ENCODE assay signal across 12 cellular contexts in the genomic region with DNA sequence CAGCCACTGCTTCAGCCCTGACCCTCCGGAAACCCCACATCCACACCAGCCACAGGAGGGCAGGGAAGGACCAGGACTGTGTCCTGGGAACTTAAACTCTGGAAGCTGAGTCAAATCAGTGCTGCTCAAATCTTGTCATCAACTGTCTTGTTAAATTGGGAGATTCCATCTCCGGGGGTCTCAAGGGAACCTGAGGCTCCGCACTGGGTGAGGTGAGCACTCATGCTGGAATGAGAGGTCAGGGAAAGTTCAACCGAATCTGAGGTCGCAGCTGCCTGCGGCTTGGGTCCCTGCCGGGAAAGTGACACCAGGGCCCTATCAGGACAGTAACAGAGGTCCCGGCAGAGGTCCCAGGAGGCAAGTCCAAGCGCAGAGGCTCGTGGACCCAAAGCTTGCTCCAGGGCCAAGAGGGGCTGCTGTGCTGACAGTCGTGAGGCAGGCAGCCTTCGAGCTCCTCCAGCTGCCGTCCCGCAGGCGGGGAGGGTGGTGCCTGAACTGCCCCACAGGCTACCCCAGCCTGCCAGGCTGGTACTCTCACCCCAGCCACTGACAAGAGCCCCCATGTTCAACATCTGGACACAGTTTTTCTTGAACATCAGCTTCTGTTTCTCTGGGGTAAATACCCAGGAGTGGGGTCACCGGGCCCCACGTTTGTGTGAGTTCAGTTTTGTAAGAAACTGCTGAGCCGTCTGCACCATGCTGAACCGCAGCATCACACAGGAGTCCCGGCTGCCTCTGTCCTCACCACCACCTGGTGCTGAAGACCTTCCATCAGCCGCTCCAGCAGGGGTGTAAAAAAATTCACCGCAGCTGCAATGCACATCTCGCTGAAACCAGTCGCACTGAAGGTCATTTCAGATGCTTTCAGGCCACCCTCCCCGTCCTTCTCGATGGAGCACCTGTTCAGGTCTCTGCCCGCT.
DNase-seq lines count a peak whose midpoint lies in the region; ATAC-seq and TF ChIP-seq lines count a peak whose summit lies in the region.
"Had no signal": no experiment of that assay in that cellular context is flagged by ENCODE, and none has a peak within 500 bp of the region (broad histone marks: within the 10 kb centered on the region; RNA-seq: fewer than 3 reads in every experiment).

No MANE protein-coding gene starts in this region.

- no peaks in the 10 kb centered on the region for H3K27me3 ChIP-seq in cardiac muscle cell

- H3K4me3 ChIP-seq in cardiac muscle cell: no peak overlapping the region

- TF ChIP-seq CTCF in Calu3 (IDR thresholded peaks at IDR 0.05; ENCODE audit: unreplicated experiment): no peak
- TF ChIP-seq CTCF in VCaP (conservative IDR thresholded peaks at IDR 0.05): 0 out of 2 replicates have a peak, but pooled peaks have one; percentile 17
- TF ChIP-seq CTCF in cardiac muscle cell (IDR thresholded peaks at IDR 0.05; ENCODE audit: low read depth, low read length): peak; percentile 48
- TF ChIP-seq CTCF in osteocyte (IDR thresholded peaks at IDR 0.05): peak; percentile 41

- no peaks in the 10 kb centered on the region for H3K36me3 ChIP-seq in cardiac muscle cell

- H3K4me3 Mint-ChIP-seq in Calu3 (ENCODE audit: low read depth, unreplicated experiment) (no peak overlapping the region), osteocyte (ENCODE audit: unreplicated experiment) (no peak overlapping the region)
- H3K4me3 Mint-ChIP-seq in activated T-cell treated with anti-CD3 and anti-CD28 coated beads, Interleukin-2, amount 50 U/mL, for 24 hours: no peak overlapping the region
- H3K4me3 Mint-ChIP-seq in natural killer cell treated with Interleukin-12 subunit alpha and Interleukin-12 subunit beta and Interleukin-15 and Interleukin-18, amount 100 ng/mL, for 72 hours: no peak overlapping the region
- H3K4me3 Mint-ChIP-seq: activated naive CD8-positive, alpha-beta T cell treated with anti-CD3 and anti-CD28 coated beads for 36 hours had no signal

- H3K4me1 Mint-ChIP-seq in Calu3 (ENCODE audit: low read depth, unreplicated experiment): no peaks in the 10 kb centered on the region
- H3K4me1 Mint-ChIP-seq in osteocyte (ENCODE audit: unreplicated experiment): peaks cover 40% of the 10 kb centered on the region
- no peaks in the 10 kb centered on the region for H3K4me1 Mint-ChIP-seq in activated T-cell treated with anti-CD3 and anti-CD28 coated beads, Interleukin-2, amount 50 U/mL, for 24 hours (ENCODE audit: low read depth)
- no peaks in the 10 kb centered on the region for H3K4me1 Mint-ChIP-seq in natural killer cell treated with Interleukin-12 subunit alpha and Interleukin-12 subunit beta and Interleukin-15 and Interleukin-18, amount 100 ng/mL, for 72 hours (ENCODE audit: low read depth in 2 of 2)
- H3K4me1 Mint-ChIP-seq: activated naive CD8-positive, alpha-beta T cell treated with anti-CD3 and anti-CD28 coated beads for 36 hours had no signal

- H3K27ac Mint-ChIP-seq in Calu3 (ENCODE audit: unreplicated experiment) (no peak overlapping the region), osteocyte (ENCODE audit: unreplicated experiment) (peak overlapping the region; percentile 75)
- no peak overlapping the region for H3K27ac Mint-ChIP-seq in activated T-cell treated with anti-CD3 and anti-CD28 coated beads, Interleukin-2, amount 50 U/mL, for 24 hours
- no peak overlapping the region for H3K27ac Mint-ChIP-seq in natural killer cell treated with Interleukin-12 subunit alpha and Interleukin-12 subunit beta and Interleukin-15 and Interleukin-18, amount 100 ng/mL, for 72 hours
- H3K27ac Mint-ChIP-seq: activated naive CD8-positive, alpha-beta T cell treated with anti-CD3 and anti-CD28 coated beads for 36 hours had no signal

- H3K27ac ChIP-seq in VCaP (no peak overlapping the region), cardiac muscle cell (no peak overlapping the region)

- CTCF ChIA-PET in Calu3 (lab: Charles Lee): no interaction called here

- H3K36me3 Mint-ChIP-seq in Calu3 (ENCODE audit: insufficient read depth, unreplicated experiment) (peaks cover 4% of the 10 kb centered on the region), osteocyte (ENCODE audit: unreplicated experiment) (peaks cover 2% of the 10 kb centered on the region)
- H3K36me3 Mint-ChIP-seq in activated T-cell treated with anti-CD3 and anti-CD28 coated beads, Interleukin-2, amount 50 U/mL, for 24 hours (ENCODE audit: low read depth): no peaks in the 10 kb centered on the region
- no peaks in the 10 kb centered on the region for H3K36me3 Mint-ChIP-seq in natural killer cell treated with Interleukin-12 subunit alpha and Interleukin-12 subunit beta and Interleukin-15 and Interleukin-18, amount 100 ng/mL, for 72 hours
- H3K36me3 Mint-ChIP-seq: activated naive CD8-positive, alpha-beta T cell treated with anti-CD3 and anti-CD28 coated beads for 36 hours had no signal

- H3K9me3 Mint-ChIP-seq in Calu3 (ENCODE audit: low read depth, unreplicated experiment): peaks cover 2% of the 10 kb centered on the region
- no peaks in the 10 kb centered on the region for H3K9me3 Mint-ChIP-seq in osteocyte (ENCODE audit: unreplicated experiment)
- no peaks in the 10 kb centered on the region for H3K9me3 Mint-ChIP-seq in activated T-cell treated with anti-CD3 and anti-CD28 coated beads, Interleukin-2, amount 50 U/mL, for 24 hours
- no peaks in the 10 kb centered on the region for H3K9me3 Mint-ChIP-seq in natural killer cell treated with Interleukin-12 subunit alpha and Interleukin-12 subunit beta and Interleukin-15 and Interleukin-18, amount 100 ng/mL, for 72 hours

- H3K27me3 Mint-ChIP-seq in Calu3 (ENCODE audit: unreplicated experiment): no peaks in the 10 kb centered on the region
- no peaks in the 10 kb centered on the region for H3K27me3 Mint-ChIP-seq in osteocyte (ENCODE audit: unreplicated experiment)
- H3K27me3 Mint-ChIP-seq in activated T-cell treated with anti-CD3 and anti-CD28 coated beads, Interleukin-2, amount 50 U/mL, for 24 hours: peaks cover 21% of the 10 kb centered on the region
- H3K27me3 Mint-ChIP-seq in natural killer cell treated with Interleukin-12 subunit alpha and Interleukin-12 subunit beta and Interleukin-15 and Interleukin-18, amount 100 ng/mL, for 72 hours: peaks cover 14 to 15% of the 10 kb centered on the region in 2 donors
- H3K27me3 Mint-ChIP-seq: activated naive CD8-positive, alpha-beta T cell treated with anti-CD3 and anti-CD28 coated beads for 36 hours had no signal

- H3K4me1 ChIP-seq in cardiac muscle cell (ENCODE audit: low read depth): peaks cover 5% of the 10 kb centered on the region

- BruUV-seq in Calu3 (replicated peaks; lab: Mats Ljungman, UMichigan): no TSS peak

- no peaks in the 10 kb centered on the region for H3K9me3 ChIP-seq in cardiac muscle cell (ENCODE audit: low read depth)

- ATAC-seq in GM21825 (IDR thresholded peaks at IDR 0.05; ENCODE audit: unreplicated experiment): no peak
- ATAC-seq in natural killer cell treated with Interleukin-12 subunit alpha and Interleukin-12 subunit beta and Interleukin-15 and Interleukin-18, amount 100 ng/mL, for 72 hours: no peak

- DNase-seq in Calu3 (peak; percentile 19), cardiac muscle cell (ENCODE audit: low read depth in 1 of 2, low spot score in 1 of 2) (peak in 1 of 2 donors; percentile 67), osteocyte (ENCODE audit: extremely low spot score, unreplicated experiment) (no peak)
- DNase-seq in activated T-cell treated with anti-CD3 and anti-CD28 coated beads, Interleukin-2, amount 50 U/mL, for 24 hours: no peak
- no peak for DNase-seq in natural killer cell treated with Interleukin-12 subunit alpha and Interleukin-12 subunit beta and Interleukin-15 and Interleukin-18, amount 100 ng/mL, for 72 hours (ENCODE audit: low spot score)
- DNase-seq in stimulated activated CD4-positive, alpha-beta T cell treated with anti-CD3 and anti-CD28 coated beads, Interleukin-12 subunit alpha, Interleukin-12 subunit beta, amount 100 ng/mL, for 4 hours: no peak
- DNase-seq: activated naive CD8-positive, alpha-beta T cell treated with anti-CD3 and anti-CD28 coated beads for 36 hours; erythroblast; NCI-H1105 treated with DMSO at 0.1 percent for 48 hours; stimulated activated CD4-positive, alpha-beta T cell treated with anti-CD3 and anti-CD28 coated beads, Interleukin-1b, Interleukin-23, amount 100 ng/mL, for 48 hours had no signal

- intact Hi-C loops in Calu3 (cut with micrococcal nuclease; ENCODE audit: unreplicated experiment): no loop called here
